24 cellular contexts compared by ENCODE assay signal in genomic region chr6:12181481-12181880, GRCh38.
"Had no signal": no experiment of that assay in that cellular context is flagged by ENCODE, and none has a peak within 500 bp of the region (broad histone marks: within the 10 kb centered on the region; RNA-seq: fewer than 3 reads in every experiment).

No MANE protein-coding gene starts in this region.

- H3K36me3 ChIP-seq: colonic mucosa, esophagus muscularis mucosa, esophagus squamous epithelium, gastrocnemius medialis, gastroesophageal sphincter, heart left ventricle, heart right ventricle had no signal

- H3K27ac ChIP-seq: colonic mucosa, coronary artery, dorsolateral prefrontal cortex, epithelial cell of prostate, esophagus muscularis mucosa, esophagus squamous epithelium, foreskin keratinocyte, gastrocnemius medialis, gastroesophageal sphincter, heart left ventricle, heart right ventricle had no signal

- H3K9me3 ChIP-seq: colonic mucosa, esophagus muscularis mucosa, gastrocnemius medialis, gastroesophageal sphincter had no signal

- H3K4me1 ChIP-seq: colonic mucosa, esophagus muscularis mucosa, esophagus squamous epithelium, gastrocnemius medialis, gastroesophageal sphincter, heart left ventricle, heart right ventricle had no signal

- ATAC-seq: effector memory CD8-positive, alpha-beta T cell; esophagus mucosa; foreskin keratinocyte; gastrocnemius medialis; gastroesophageal sphincter; heart left ventricle; heart right ventricle had no signal

- DNase-seq: colonic mucosa; cortex of kidney; dermis blood vessel endothelial cell; dorsolateral prefrontal cortex; effector CD4-positive, alpha-beta T cell; effector CD8-positive, alpha-beta T cell; effector memory CD4-positive, alpha-beta T cell; effector memory CD8-positive, alpha-beta T cell; endodermal cell; erythroblast; esophagus squamous epithelium; foreskin fibroblast; foreskin keratinocyte; foreskin melanocyte; gastrocnemius medialis; glutamatergic neuron; head of caudate nucleus; heart left ventricle; heart right ventricle had no signal

- H3K27me3 ChIP-seq: colonic mucosa, dorsolateral prefrontal cortex, esophagus muscularis mucosa, esophagus squamous epithelium, foreskin keratinocyte, gastrocnemius medialis, gastroesophageal sphincter, heart left ventricle, heart right ventricle had no signal

- H3K4me3 ChIP-seq: colonic mucosa, coronary artery, dorsolateral prefrontal cortex, esophagus muscularis mucosa, esophagus squamous epithelium, gastrocnemius medialis, gastroesophageal sphincter, heart left ventricle, heart right ventricle had no signal
